In the genomic region with DNA sequence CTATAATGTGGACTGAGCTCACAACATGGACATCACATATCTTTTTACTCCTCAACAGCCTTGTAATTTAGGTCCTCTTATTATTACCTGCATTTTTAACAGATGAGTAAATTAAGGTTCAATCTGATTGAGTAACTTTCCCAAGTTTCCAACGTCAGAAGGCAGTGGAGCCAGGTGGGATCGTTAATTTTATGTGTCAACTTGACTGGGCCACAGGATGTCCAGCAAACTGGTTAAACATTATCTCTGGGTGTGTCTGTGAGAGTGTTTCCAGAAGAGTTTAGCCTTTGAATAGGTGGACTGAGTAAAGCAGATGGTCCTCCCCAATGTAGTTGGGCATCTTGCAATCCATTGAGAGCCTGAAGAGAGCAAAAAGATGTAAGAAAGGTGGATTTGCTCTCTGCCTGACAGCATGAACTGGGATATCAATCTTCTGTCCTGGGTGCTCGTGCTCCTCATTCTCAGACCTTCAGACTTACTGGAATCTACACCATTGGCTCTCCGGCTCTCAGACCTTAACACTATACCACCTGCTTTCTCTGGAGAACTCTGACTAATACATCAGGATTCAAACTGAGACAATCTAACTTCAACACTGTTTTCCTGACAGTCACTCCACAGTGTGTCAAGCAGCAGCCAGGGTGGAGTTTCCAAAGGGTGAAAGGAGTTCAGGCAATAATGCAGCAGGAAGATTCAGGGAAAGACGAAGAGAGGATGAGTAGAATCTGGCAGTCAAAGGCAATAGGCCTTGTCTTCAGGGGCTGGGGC, we compare ENCODE assay signal across 18 cellular contexts. TPM values are rescaled to one million over a fixed set of nuclear protein-coding genes. Genes with fewer than 3 reads are reported as not detected.
A peak's percentile ranks its signal among the peaks of the same experiment; 100 is the strongest.
DNase-seq lines count a peak whose midpoint lies in the region; ATAC-seq, FAIRE-seq and TF ChIP-seq lines count a peak whose summit lies in the region.
"Had no signal": no experiment of that assay in that cellular context is flagged by ENCODE, and none has a peak within 500 bp of the region (broad histone marks: within the 10 kb centered on the region; RNA-seq: fewer than 3 reads in every experiment).

No MANE protein-coding gene starts in this region.

- peak; percentile 8 for FAIRE-seq in RCC 7860 (lab: Jason Lieb, UNC)
- FAIRE-seq: K562 had no signal

- TF ChIP-seq CTCF in fibroblast of mammary gland (conservative IDR thresholded peaks at IDR 0.05; ENCODE audit: control insufficient read depth, insufficient read depth, low read depth, low read length) (no peak), omental fat pad (IDR thresholded peaks at IDR 0.05) (no peak)

- in situ Hi-C loops in Caki2 (cut with HindIII; ENCODE audit: low pct_unique_long_range_greater_than_20kb, low sequenced_read_pairs), result no loop called here

- DNase-seq in Caki2 (ENCODE audit: low read depth) (peak; percentile 39), RCC 7860 (ENCODE audit: low spot score) (peak; percentile 39), fibroblast of mammary gland (ENCODE audit: low read depth) (peak; percentile 53), omental fat pad (ENCODE audit: low spot score) (no peak), NCI-H2107 (lab: John Stamatoyannopoulos, UW) (no peak), NCI-H2196 (lab: John Stamatoyannopoulos, UW; ENCODE audit: unreplicated experiment) (no peak)
- DNase-seq: BE2C; dorsolateral prefrontal cortex; NCI-H1694; NCI-H748 treated with DMSO at 0.1 percent for 48 hours; ovary; SJCRH30; stimulated activated CD4-positive, alpha-beta T cell treated with anti-CD3 and anti-CD28 coated beads, Interleukin-2, amount 100 ng/mL, for 48 hours; stimulated activated naive CD4-positive, alpha-beta T cell had no signal

- peak; percentile 47 for ATAC-seq in omental fat pad (ENCODE audit: low FRiP score)
- ATAC-seq in HG03095 (IDR thresholded peaks at IDR 0.05; ENCODE audit: unreplicated experiment), result no peak
- ATAC-seq in HG03469 (IDR thresholded peaks at IDR 0.05; ENCODE audit: unreplicated experiment), result no peak
- ATAC-seq: K562, WTC11 had no signal

- no peak overlapping the region for H3K4me3 ChIP-seq in fibroblast of mammary gland (ENCODE audit: control insufficient read depth, low read depth, low read length)
- H3K4me3 ChIP-seq: dorsolateral prefrontal cortex, K562, ovary, SJCRH30 had no signal

RNA-seq across cellular contexts. Expression of gene SLIT2, which starts 58.8 kb away (rescaled TPM):
- total RNA-seq in Caki2 (2014; rRNA removed; shearing (Covaris generic); ENCODE audit: low replicate concordance), result 0.07 and 0.78 TPM in 2 replicates
- total RNA-seq in omental fat pad, result 10 to 100 TPM; 13.4 to 45.6 (median 18.6) TPM

Comparison
In these comparisons a context has a peak if more than half of its experiments do, and no peak if none do; other contexts are left out.
1. DNase-seq: peak in Caki2 (single experiment), RCC 7860 (single experiment) and fibroblast of mammary gland (single experiment); none in omental fat pad (single experiment), NCI-H2107 (single experiment) and NCI-H2196 (single experiment).